23 cellular contexts compared by ENCODE assay signal in genomic region chr1:17162941-17163340, GRCh38. TPM values are rescaled to one million over a fixed set of nuclear protein-coding genes. Genes with fewer than 3 reads are reported as not detected.
DNase-seq lines count a peak whose midpoint lies in the region; ATAC-seq and TF ChIP-seq lines count a peak whose summit lies in the region.
"Had no signal": no experiment of that assay in that cellular context is flagged by ENCODE, and none has a peak within 500 bp of the region (broad histone marks: within the 10 kb centered on the region; RNA-seq: fewer than 3 reads in every experiment).

No MANE protein-coding gene starts in this region.

- H3K27me3 ChIP-seq in osteoblast (ENCODE audit: insufficient read depth, low read length) = no peaks in the 10 kb centered on the region
- peaks cover 30% of the 10 kb centered on the region for H3K27me3 ChIP-seq in suprapubic skin
- no peaks in the 10 kb centered on the region for H3K27me3 ChIP-seq in gastrocnemius medialis

- in situ Hi-C loops in gastrocnemius medialis (cut with MboI; ENCODE audit: low sequenced_read_pairs in 4 of 4) = no loop called here

- TF ChIP-seq EP300 in suprapubic skin (IDR thresholded peaks at IDR 0.05) = no peak

- H3K36me3 Mint-ChIP-seq in natural killer cell = no peaks in the 10 kb centered on the region
- H3K36me3 Mint-ChIP-seq: activated naive CD4-positive, alpha-beta T cell treated with anti-CD3 and anti-CD28 coated beads, Interleukin-2, amount 50 U/mL, for 24 hours had no signal

- H3K4me3 ChIP-seq in osteoblast (ENCODE audit: insufficient read depth, low read length) (no peak overlapping the region), suprapubic skin (no peak overlapping the region), gastrocnemius medialis (no peak overlapping the region)
- H3K4me3 ChIP-seq: esophagus muscularis mucosa, left ventricle myocardium inferior, prostate gland, skin epidermis had no signal

- intact Hi-C loops in natural killer cell (cut with micrococcal nuclease) = no loop called here
- intact Hi-C loops in gastrocnemius medialis (cut with DNase I; ENCODE audit: low total_unique reads) = no loop called here

- no peaks in the 10 kb centered on the region for H3K9me3 ChIP-seq in osteoblast (ENCODE audit: low read depth, low read length)
- H3K9me3 ChIP-seq in suprapubic skin = no peaks in the 10 kb centered on the region
- no peaks in the 10 kb centered on the region for H3K9me3 ChIP-seq in gastrocnemius medialis
- H3K9me3 ChIP-seq: esophagus muscularis mucosa, left ventricle myocardium inferior, prostate gland had no signal

- TF ChIP-seq CTCF in RWPE1 (conservative IDR thresholded peaks at IDR 0.05; ENCODE audit: low read depth) (no peak), osteoblast (IDR thresholded peaks at IDR 0.05; ENCODE audit: extremely low read depth, low read depth, low read length) (no peak), natural killer cell (IDR thresholded peaks at IDR 0.05) (no peak), suprapubic skin (IDR thresholded peaks at IDR 0.05) (no peak), gastrocnemius medialis (IDR thresholded peaks at IDR 0.05 in 4 of 5, conservative IDR thresholded peaks at IDR 0.05 in 1 of 5) (no peak)

- H4K20me1 ChIP-seq in osteoblast (ENCODE audit: insufficient read depth, low read length) = no peaks in the 10 kb centered on the region

- TF ChIP-seq POLR2A in suprapubic skin (IDR thresholded peaks at IDR 0.05) = no peak
- no peak for TF ChIP-seq POLR2A in gastrocnemius medialis (IDR thresholded peaks at IDR 0.05)

- H3K4me3 Mint-ChIP-seq in natural killer cell = no peak overlapping the region
- H3K4me3 Mint-ChIP-seq: activated naive CD4-positive, alpha-beta T cell treated with anti-CD3 and anti-CD28 coated beads, Interleukin-2, amount 50 U/mL, for 24 hours; H9 had no signal

- no peaks in the 10 kb centered on the region for H3K79me2 ChIP-seq in osteoblast (ENCODE audit: insufficient read depth, low read length)

- no peaks in the 10 kb centered on the region for H3K4me1 Mint-ChIP-seq in natural killer cell
- H3K4me1 Mint-ChIP-seq: activated naive CD4-positive, alpha-beta T cell treated with anti-CD3 and anti-CD28 coated beads, Interleukin-2, amount 50 U/mL, for 24 hours had no signal

- peak overlapping the region; percentile 45 for H3K27ac ChIP-seq in RWPE1
- H3K27ac ChIP-seq in osteoblast (ENCODE audit: low read depth, low read length) = no peak overlapping the region
- H3K27ac ChIP-seq in suprapubic skin = no peak overlapping the region
- no peak overlapping the region for H3K27ac ChIP-seq in gastrocnemius medialis
- H3K27ac ChIP-seq: esophagus muscularis mucosa, left ventricle myocardium inferior, prostate gland, skin epidermis had no signal

- H3K27me3 Mint-ChIP-seq in natural killer cell (ENCODE audit: low read depth in 2 of 2) = peaks cover 0 to 9% of the 10 kb centered on the region in 2 donors

- no peaks in the 10 kb centered on the region for H3K9me3 Mint-ChIP-seq in natural killer cell
- H3K9me3 Mint-ChIP-seq: activated naive CD4-positive, alpha-beta T cell treated with anti-CD3 and anti-CD28 coated beads, Interleukin-2, amount 50 U/mL, for 24 hours had no signal

- H3K27ac Mint-ChIP-seq in natural killer cell = no peak overlapping the region
- H3K27ac Mint-ChIP-seq: activated naive CD4-positive, alpha-beta T cell treated with anti-CD3 and anti-CD28 coated beads, Interleukin-2, amount 50 U/mL, for 24 hours had no signal

- H3K4me1 ChIP-seq in osteoblast (ENCODE audit: insufficient read depth, low read length) = peaks cover 10% of the 10 kb centered on the region
- no peaks in the 10 kb centered on the region for H3K4me1 ChIP-seq in suprapubic skin
- H3K4me1 ChIP-seq in gastrocnemius medialis = peaks cover 10 to 12% of the 10 kb centered on the region in 2 donors
- H3K4me1 ChIP-seq: esophagus muscularis mucosa, left ventricle myocardium inferior, prostate gland had no signal

- WGBS in suprapubic skin = 70% methylated on average over 6 of the region's 7 CpGs

- POLR2A ChIA-PET in RWPE1 (lab: Yijun Ruan, JAX; ENCODE audit: low non-redundant PET) = no interaction called here

- H3K4me2 ChIP-seq in osteoblast (ENCODE audit: insufficient read depth, low read length) = no peak overlapping the region

- H2AFZ ChIP-seq in osteoblast (ENCODE audit: low read length) = no peak overlapping the region

- ATAC-seq in natural killer cell (no peak), gastrocnemius medialis (no peak)

- DNase-seq in DMS53 (lab: John Stamatoyannopoulos, UW) = peak; percentile 83
- peak; percentile 89 for DNase-seq in HK-2 (ENCODE audit: unreplicated experiment)
- DNase-seq in RWPE1 (ENCODE audit: low spot score) = peak; percentile 78
- peak; percentile 84 for DNase-seq in osteoblast (ENCODE audit: insufficient read length, low spot score, missing footprints)
- DNase-seq in natural killer cell = no peak
- no peak for DNase-seq in SW480 (ENCODE audit: low spot score)
- no peak for DNase-seq in suprapubic skin (ENCODE audit: low spot score in 2 of 2)
- no peak for DNase-seq in gastrocnemius medialis
- DNase-seq: activated CD4-positive, CD25-positive, alpha-beta regulatory T cell treated with anti-CD3 and anti-CD28 coated beads, Interleukin-2, amount 50 U/mL, for 72 hours; aorta; effector CD4-positive, alpha-beta T cell; H9; left ventricle myocardium inferior; MM.1S; NCI-H1694; NK-92 treated with Interleukin-12 subunit alpha and Interleukin-12 subunit beta, amount 100 ng/mL, for 24 hours; RPMI8226; stimulated activated CD4-positive, alpha-beta T cell treated with anti-CD3 and anti-CD28 coated beads, Interleukin-2, amount 100 ng/mL, for 24 hours; stimulated activated naive CD4-positive, alpha-beta T cell had no signal

- no peaks in the 10 kb centered on the region for H3K36me3 ChIP-seq in osteoblast (ENCODE audit: insufficient read depth, low read length)
- H3K36me3 ChIP-seq in suprapubic skin = no peaks in the 10 kb centered on the region
- H3K36me3 ChIP-seq in gastrocnemius medialis = no peaks in the 10 kb centered on the region
- H3K36me3 ChIP-seq: esophagus muscularis mucosa, left ventricle myocardium inferior, prostate gland had no signal

- CTCF ChIA-PET in RWPE1 (lab: Yijun Ruan, JAX) = interaction anchor here (0.6 kb wide), 1 partner anchor 836 kb away, joined by 3 read pairs; no protein-coding TSS in a partner anchor

RNA-seq across cellular contexts. Expression of gene PADI1, which starts 42.0 kb away (rescaled TPM):
- total RNA-seq in osteoblast (under 0.01 TPM in 2 replicates), natural killer cell (not detected), suprapubic skin (10 to 100 TPM in 1 of 4 donors, 1 to 10 TPM in 3; 4.0 to 57.3 (median 9.1) TPM), gastrocnemius medialis (not detected)
- total RNA-seq: aorta, left ventricle myocardium inferior had no signal

RNA-seq across cellular contexts. Expression of gene PADI2, which starts 43.7 kb away (rescaled TPM):
- under 0.01 and 0.29 TPM in 2 replicates for total RNA-seq in osteoblast
- total RNA-seq in natural killer cell = 1 to 10 TPM in 1 of 3 donors, under 1 TPM in 2; 0.56 to 2.5 (median 0.88) TPM
- 10 to 100 TPM; 15.4 to 27.2 (median 18.6) TPM for total RNA-seq in suprapubic skin
- total RNA-seq in gastrocnemius medialis = 100 to 1,000 TPM; 156 to 176 (median 171) TPM

Comparison
In these comparisons a context has a peak if more than half of its experiments do, and no peak if none do; other contexts are left out.
1. DNase-seq: peak in DMS53 (single experiment), HK-2 (single experiment), RWPE1 (single experiment) and osteoblast (single experiment); none in natural killer cell (single experiment), SW480 (single experiment), suprapubic skin (0 of 2) and gastrocnemius medialis (0 of 2).
2. RNA of gene PADI2, which starts 43.7 kb away (total RNA-seq): 156 to 176 TPM in gastrocnemius medialis; 15.4 to 27.2 TPM in suprapubic skin, 0.56 to 2.5 TPM in natural killer cell and under 0.01 to 0.29 TPM in osteoblast; every median in the first group is over 4 times any median in the second.